ENCODE assay signal across 6 cellular contexts in the genomic region with DNA sequence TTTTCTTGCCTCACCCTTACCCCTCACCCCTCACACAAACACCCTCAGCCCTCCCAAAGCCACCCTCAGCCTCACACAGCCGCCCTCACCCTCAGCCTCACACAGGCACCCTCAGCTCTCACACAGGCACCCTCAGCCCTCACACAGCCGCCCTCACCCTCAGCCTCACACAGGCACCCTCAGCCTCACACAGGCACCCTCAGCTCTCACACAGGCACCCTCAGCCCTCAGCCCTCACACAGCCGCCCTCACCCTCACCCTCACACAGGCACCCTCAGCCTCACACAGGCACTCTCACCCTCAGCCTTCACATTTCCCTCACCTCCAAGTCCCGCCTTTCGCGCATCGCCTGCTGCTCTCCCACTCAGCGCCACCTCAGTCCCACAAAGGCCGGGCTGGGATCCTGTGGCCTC. TPM values are rescaled to one million over a fixed set of nuclear protein-coding genes. Genes with fewer than 3 reads are reported as not detected.
A peak's percentile ranks its signal among the peaks of the same experiment; 100 is the strongest.
DNase-seq lines count a peak whose midpoint lies in the region; ATAC-seq, FAIRE-seq and TF ChIP-seq lines count a peak whose summit lies in the region.

No MANE protein-coding gene starts in this region.

- TF ChIP-seq POLR2A in GM18505 (IDR thresholded peaks at IDR 0.05; ENCODE audit: borderline replicate concordance, extremely low read depth, insufficient read depth, insufficient read length): no peak

- H3K79me1 ChIP-seq in neuronal stem cell (ENCODE audit: low read depth, low read length): peaks cover 7% of the 10 kb centered on the region

- H3K9ac ChIP-seq in neuronal stem cell (ENCODE audit: low read depth, low read length, poor library complexity): peak overlapping the region; percentile 100

- H3K4me3 ChIP-seq in GM23338 (peak overlapping the region; percentile 94), cardiac fibroblast (replicated peaks in 1 of 2; ENCODE audit: low read depth in 2 of 2, low read length in 2 of 2) (peak overlapping the region; percentile 86 to 91), neuronal stem cell (ENCODE audit: low read length in 2 of 2) (peak overlapping the region; percentile 74 to 97)

- H3K36me3 Mint-ChIP-seq in GM23338 (ENCODE audit: low read depth): no peaks in the 10 kb centered on the region

- no peak overlapping the region for H2BK15ac ChIP-seq in neuronal stem cell (ENCODE audit: low read length)

- peak overlapping the region; percentile 70 for H3K23ac ChIP-seq in neuronal stem cell (ENCODE audit: low read depth, low read length, poor library complexity)

- H3K4ac ChIP-seq in neuronal stem cell (ENCODE audit: low read length): peak overlapping the region; percentile 61

- no peak overlapping the region for H3K4me3 Mint-ChIP-seq in GM23338

- H3K27me3 Mint-ChIP-seq in GM23338 (ENCODE audit: insufficient read depth, low read depth, poor library complexity): no peaks in the 10 kb centered on the region

- H2AK5ac ChIP-seq in neuronal stem cell (ENCODE audit: low read depth, low read length): peak overlapping the region; percentile 86

- no peak overlapping the region for H2BK5ac ChIP-seq in neuronal stem cell (ENCODE audit: low read length)

- peak overlapping the region; percentile 38 for H2BK120ac ChIP-seq in neuronal stem cell (ENCODE audit: low read depth, low read length)

- H4K91ac ChIP-seq in neuronal stem cell (ENCODE audit: low read depth, low read length, poor library complexity): no peak overlapping the region

- H3K14ac ChIP-seq in neuronal stem cell (ENCODE audit: low read length): peak overlapping the region; percentile 95

- FAIRE-seq in frontal cortex (lab: Jason Lieb, UNC): no peak

- H3K27ac ChIP-seq in GM23338 (ENCODE audit: low read depth): no peak overlapping the region
- H3K27ac ChIP-seq in neuronal stem cell (replicated peaks; ENCODE audit: low read length): no peak overlapping the region

- no peak overlapping the region for H4K8ac ChIP-seq in neuronal stem cell (ENCODE audit: low read depth, low read length)

- peaks cover 2% of the 10 kb centered on the region; the same call in 1 of the 3 replicates for H3K4me1 Mint-ChIP-seq in GM23338

- H3K27ac Mint-ChIP-seq in GM23338: no peak overlapping the region

- no CpG with 5 or more reads among the region's 9 CpGs for WGBS in neuronal stem cell (ENCODE audit: extremely low coverage in 2 of 2, insufficient read length in 2 of 2, insufficient replicate concordance in 1 of 2), 2 donors

- 0 out of 2 replicates have a peak, but pooled peaks cover 9% of the 10 kb centered on the region for H3F3A ChIP-seq in GM23338 (replicated peaks; ENCODE audit: low read depth)

- H2AFZ ChIP-seq in GM23338 (peak overlapping the region; percentile 99; the same call in 1 of the 2 replicates), neuronal stem cell (ENCODE audit: low read length) (peak overlapping the region; percentile 97)

- no peaks in the 10 kb centered on the region for H3K9me2 ChIP-seq in GM23338 (ENCODE audit: insufficient read depth)

- peaks cover 7% of the 10 kb centered on the region; the same call in 1 of the 2 replicates for H4K20me1 ChIP-seq in GM23338 (replicated peaks; ENCODE audit: insufficient read depth)

- peaks cover 12% of the 10 kb centered on the region for H3K79me2 ChIP-seq in GM23338 (replicated peaks; ENCODE audit: insufficient read depth)

- H3K4me2 ChIP-seq in GM23338: peak overlapping the region; percentile 93
- peak overlapping the region; percentile 95 for H3K4me2 ChIP-seq in neuronal stem cell (ENCODE audit: insufficient read depth, low read length, poor library complexity, severe bottlenecking)

- H3K9me3 Mint-ChIP-seq in GM23338: no peaks in the 10 kb centered on the region; the same call in 2 of the 3 replicates

- H3K27me3 ChIP-seq in GM23338 (ENCODE audit: insufficient read depth) (no peaks in the 10 kb centered on the region), neuronal stem cell (ENCODE audit: control insufficient read depth in 3 of 3, insufficient read depth in 3 of 3, low read depth in 1 of 3, low read length in 3 of 3) (no peaks in the 10 kb centered on the region)

- H3K4me1 ChIP-seq in GM23338 (ENCODE audit: insufficient read depth): peaks cover 10% of the 10 kb centered on the region; the same call in 1 of the 2 replicates
- peaks cover 5 to 8% of the 10 kb centered on the region in 2 donors for H3K4me1 ChIP-seq in neuronal stem cell (ENCODE audit: control insufficient read depth in 2 of 2, insufficient read depth in 1 of 2, low read depth in 1 of 2, low read length in 2 of 2)

- no peak for DNase-seq in GM23338 (ENCODE audit: low spot score)
- no peak for DNase-seq in cardiac fibroblast (ENCODE audit: low read depth in 2 of 2)
- DNase-seq in neuronal stem cell (ENCODE audit: low spot score): no peak
- no peak for DNase-seq in frontal cortex (ENCODE audit: low spot score in 2 of 2)

- peak overlapping the region; percentile 91 for H2BK12ac ChIP-seq in neuronal stem cell (ENCODE audit: low read length)

- peak; percentile 36 for ATAC-seq in GM23338
- no peak for ATAC-seq in GM21390 (IDR thresholded peaks at IDR 0.05; ENCODE audit: unreplicated experiment)
- no peak for ATAC-seq in GM18505 (IDR thresholded peaks at IDR 0.05; ENCODE audit: unreplicated experiment)

- H3K36me3 ChIP-seq in GM23338 (ENCODE audit: insufficient read depth) (no peaks in the 10 kb centered on the region), neuronal stem cell (replicated peaks in 1 of 2; ENCODE audit: control insufficient read depth in 2 of 2, insufficient read depth in 2 of 2, low read length in 2 of 2) (peaks cover 4 to 24% of the 10 kb centered on the region in 2 donors)

- TF ChIP-seq CTCF in GM23338 (conservative IDR thresholded peaks at IDR 0.05; ENCODE audit: low read depth in 2 of 2) (no peak), cardiac fibroblast (IDR thresholded peaks at IDR 0.05; ENCODE audit: low read depth, low read length) (no peak)

- H3K9me3 ChIP-seq in neuronal stem cell (replicated peaks in 1 of 2; ENCODE audit: control insufficient read depth in 2 of 2, insufficient read depth in 1 of 2, low read depth in 1 of 2, low read length in 2 of 2): no peaks in the 10 kb centered on the region

- peak overlapping the region; percentile 89 for H3K18ac ChIP-seq in neuronal stem cell (ENCODE audit: low read length)

TF ChIP-seq in GM23338, 12 proteins besides CTCF, POLR2A, EP300 and RAD21:
- TF ChIP-seq, protein P1, sequence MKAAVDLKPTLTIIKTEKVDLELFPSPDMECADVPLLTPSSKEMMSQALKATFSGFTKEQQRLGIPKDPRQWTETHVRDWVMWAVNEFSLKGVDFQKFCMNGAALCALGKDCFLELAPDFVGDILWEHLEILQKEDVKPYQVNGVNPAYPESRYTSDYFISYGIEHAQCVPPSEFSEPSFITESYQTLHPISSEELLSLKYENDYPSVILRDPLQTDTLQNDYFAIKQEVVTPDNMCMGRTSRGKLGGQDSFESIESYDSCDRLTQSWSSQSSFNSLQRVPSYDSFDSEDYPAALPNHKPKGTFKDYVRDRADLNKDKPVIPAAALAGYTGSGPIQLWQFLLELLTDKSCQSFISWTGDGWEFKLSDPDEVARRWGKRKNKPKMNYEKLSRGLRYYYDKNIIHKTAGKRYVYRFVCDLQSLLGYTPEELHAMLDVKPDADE (IDR thresholded peaks at IDR 0.05): no peak
- no peak for TF ChIP-seq JUNB (IDR thresholded peaks at IDR 0.05; ENCODE audit: unreplicated experiment)
- TF ChIP-seq ZNF114 (CRISPR knock-in tag; IDR thresholded peaks at IDR 0.05): no peak
- peak; percentile 89 for TF ChIP-seq POLR2AphosphoS5 (IDR thresholded peaks at IDR 0.05; ENCODE audit: low read depth)
- no peak for TF ChIP-seq EZH2phosphoT487 (IDR thresholded peaks at IDR 0.05; ENCODE audit: unreplicated experiment)

RNA-seq across cellular contexts. Expression of gene ZSCAN22, which starts 0.3 kb away (rescaled TPM):
- total RNA-seq in GM23338 (2014; rRNA removed; shearing (Covaris generic)): 2.7 and 2.9 TPM in 2 replicates
- 0.86 and 0.99 TPM in 2 replicates for polyA plus RNA-seq in GM23338 (2016; fragmentation: Nextera tagmentation; extraction: Ambion mirVana)
- polyA plus RNA-seq in neuronal stem cell (2013, experiment 1 of 2): 1.8 TPM
- 1.8 TPM for polyA plus RNA-seq in neuronal stem cell (2013, experiment 2 of 2)
- 2.0 TPM for total RNA-seq in frontal cortex

RNA-seq across cellular contexts. Expression of gene ERVK3-1, which starts 21.3 kb away (rescaled TPM):
- total RNA-seq in GM23338 (2014; rRNA removed; shearing (Covaris generic)): 26.1 and 34.4 TPM in 2 replicates
- 64.2 and 66.2 TPM in 2 replicates for polyA plus RNA-seq in GM23338 (2016; fragmentation: Nextera tagmentation; extraction: Ambion mirVana)
- polyA plus RNA-seq in neuronal stem cell (2013, experiment 1 of 2): 33.2 TPM
- polyA plus RNA-seq in neuronal stem cell (2013, experiment 2 of 2): 32.1 TPM
- 22.4 TPM for total RNA-seq in frontal cortex

RNA-seq across cellular contexts. Expression of gene A1BG, which starts 26.8 kb away (rescaled TPM):
- 6.5 and 17.7 TPM in 2 replicates for total RNA-seq in GM23338 (2014; rRNA removed; shearing (Covaris generic))
- polyA plus RNA-seq in GM23338 (2016; fragmentation: Nextera tagmentation; extraction: Ambion mirVana): 43.5 and 50.5 TPM in 2 replicates
- 35.9 TPM for polyA plus RNA-seq in neuronal stem cell (2013, experiment 1 of 2)
- polyA plus RNA-seq in neuronal stem cell (2013, experiment 2 of 2): 29.4 TPM
- total RNA-seq in frontal cortex: 0.41 TPM

RNA-seq across cellular contexts. Expression of gene ZNF497, which starts 36.0 kb away (rescaled TPM):
- 1.0 and 2.0 TPM in 2 replicates for total RNA-seq in GM23338 (2014; rRNA removed; shearing (Covaris generic))
- polyA plus RNA-seq in GM23338 (2016; fragmentation: Nextera tagmentation; extraction: Ambion mirVana): 0.44 and 0.61 TPM in 2 replicates
- polyA plus RNA-seq in neuronal stem cell (2013, experiment 1 of 2): 2.1 TPM
- 2.1 TPM for polyA plus RNA-seq in neuronal stem cell (2013, experiment 2 of 2)
- total RNA-seq in frontal cortex: 6.1 TPM

RNA-seq across cellular contexts. Expression of gene ZNF8, which starts 47.8 kb away (rescaled TPM):
- 27.4 and 30.3 TPM in 2 replicates for total RNA-seq in GM23338 (2014; rRNA removed; shearing (Covaris generic))
- polyA plus RNA-seq in GM23338 (2016; fragmentation: Nextera tagmentation; extraction: Ambion mirVana): 4.3 and 4.7 TPM in 2 replicates
- 9.0 TPM for polyA plus RNA-seq in neuronal stem cell (2013, experiment 1 of 2)
- 10.0 TPM for polyA plus RNA-seq in neuronal stem cell (2013, experiment 2 of 2)
- 14.3 TPM for total RNA-seq in frontal cortex
